ENCODE assay signal across 8 cellular contexts in genomic region chr19:6199240-6199983, GRCh38.
A peak's percentile ranks its signal among the peaks of the same experiment; 100 is the strongest.
DNase-seq lines count a peak whose midpoint lies in the region; ATAC-seq and TF ChIP-seq lines count a peak whose summit lies in the region.

No MANE protein-coding gene starts in this region.

- no peaks in the 10 kb centered on the region for H3K36me3 ChIP-seq in vagina

- H3K4me1 ChIP-seq in vagina, result peaks cover 17% of the 10 kb centered on the region

- H3K27me3 ChIP-seq in vagina, result no peaks in the 10 kb centered on the region

- ATAC-seq in GM18498 (IDR thresholded peaks at IDR 0.05; ENCODE audit: unreplicated experiment), result peak; percentile 85
- peak; percentile 69 for ATAC-seq in HG02938 (IDR thresholded peaks at IDR 0.05; ENCODE audit: unreplicated experiment)

- no peak overlapping the region for H3K27ac ChIP-seq in vagina

- DNase-seq in NCI-H187 treated with DMSO at 0.1 percent for 48 hours (lab: John Stamatoyannopoulos, UW), result peak; percentile 93
- DNase-seq in T-helper 2 cell treated with Interferon-gamma antibody and Interleukin-4, amounts not matched to agents 5 μg/mL and 100 μg/mL, for 36 hours (ENCODE audit: low spot score), result peak; percentile 98
- DNase-seq in astrocyte of the cerebellum (ENCODE audit: low read depth), result peak; percentile 96
- peak; percentile 100 for DNase-seq in hepatic stellate cell (ENCODE audit: low spot score)
- peak; percentile 97 for DNase-seq in putamen (ENCODE audit: low spot score)
- peak; percentile 97 to 99 for DNase-seq in vagina (ENCODE audit: extremely low spot score in 2 of 2)

- peak overlapping the region; percentile 80 for H3K27ac Mint-ChIP-seq in T-helper 2 cell treated with Interferon-gamma antibody and Interleukin-4, amounts not matched to agents 5 μg/mL and 100 μg/mL, for 36 hours

- H3K36me3 Mint-ChIP-seq in T-helper 2 cell treated with Interferon-gamma antibody and Interleukin-4, amounts not matched to agents 5 μg/mL and 100 μg/mL, for 36 hours (ENCODE audit: low read depth), result peaks cover 18% of the 10 kb centered on the region

- TF ChIP-seq CTCF in astrocyte of the cerebellum (IDR thresholded peaks at IDR 0.05; ENCODE audit: low read depth, low read length, missing control alignments), result peak; percentile 44
- peak in 1 of 3 experiments; percentile 60 for TF ChIP-seq CTCF in vagina (IDR thresholded peaks at IDR 0.05)

- H3K4me1 Mint-ChIP-seq in T-helper 2 cell treated with Interferon-gamma antibody and Interleukin-4, amounts not matched to agents 5 μg/mL and 100 μg/mL, for 36 hours (ENCODE audit: low read depth), result peaks cover 14% of the 10 kb centered on the region

- H3K27me3 Mint-ChIP-seq in T-helper 2 cell treated with Interferon-gamma antibody and Interleukin-4, amounts not matched to agents 5 μg/mL and 100 μg/mL, for 36 hours (ENCODE audit: low read depth), result no peaks in the 10 kb centered on the region

- in situ Hi-C loops in astrocyte of the cerebellum (cut with HindIII; ENCODE audit: low sequenced_read_pairs), result no loop called here

- TF ChIP-seq POLR2A in vagina (IDR thresholded peaks at IDR 0.05), result no peak

- H3K9me3 Mint-ChIP-seq in T-helper 2 cell treated with Interferon-gamma antibody and Interleukin-4, amounts not matched to agents 5 μg/mL and 100 μg/mL, for 36 hours, result peaks cover 10% of the 10 kb centered on the region

- no peaks in the 10 kb centered on the region for H3K9me3 ChIP-seq in vagina

- peak overlapping the region; percentile 100 for H3K4me3 Mint-ChIP-seq in T-helper 2 cell treated with Interferon-gamma antibody and Interleukin-4, amounts not matched to agents 5 μg/mL and 100 μg/mL, for 36 hours

- intact Hi-C loops in vagina (cut with DNase I), result no loop called here

- H3K4me3 ChIP-seq in astrocyte of the cerebellum (ENCODE audit: low read depth, low read length), result peak overlapping the region; percentile 76
- peak overlapping the region; percentile 63 to 84 for H3K4me3 ChIP-seq in vagina
